Comparison of ENCODE assay signal across 22 cellular contexts in genomic region chr16:74751658-74752057, GRCh38. TPM values are rescaled to one million over a fixed set of nuclear protein-coding genes. Genes with fewer than 3 reads are reported as not detected.
DNase-seq lines count a peak whose midpoint lies in the region; ATAC-seq, FAIRE-seq and TF ChIP-seq lines count a peak whose summit lies in the region.
"Had no signal": no experiment of that assay in that cellular context is flagged by ENCODE, and none has a peak within 500 bp of the region (broad histone marks: within the 10 kb centered on the region; RNA-seq: fewer than 3 reads in every experiment).

No MANE protein-coding gene starts in this region.

- TF ChIP-seq POLR2A in H1 (IDR thresholded peaks at IDR 0.05; ENCODE audit: control extremely low read depth in 1 of 2, low read depth in 2 of 2, low read length in 2 of 2) (no peak), spleen (IDR thresholded peaks at IDR 0.05) (no peak)

- no peak overlapping the region for H2AK5ac ChIP-seq in H1 (ENCODE audit: low read depth, low read length)

- FAIRE-seq in H1 (lab: Jason Lieb, UNC): no peak
- FAIRE-seq: HepG2 had no signal

- peak overlapping the region in 2 of 8 donors; percentile 71 to 91 for H3K27ac Mint-ChIP-seq in CD8-positive, alpha-beta memory T cell
- H3K27ac Mint-ChIP-seq: CD14-positive monocyte, IgD-negative memory B cell had no signal

- 87% methylated on average over 5 of the region's 5 CpGs; no CpG with 5 or more reads in 1 of the 2 experiments for WGBS in H1 (ENCODE audit: extremely low coverage in 1 of 2, insufficient coverage in 1 of 2, insufficient read length in 1 of 2, insufficient replicate concordance in 2 of 2, low coverage in 1 of 2, low lambda C conversion rate in 2 of 2, missing lambda C conversion rate in 1 of 2), 2 experiments
- WGBS in spleen, 5 donors: 78 to 92% (median 90%) methylated on average over 4 to 5 of the region's 5 CpGs

- H2BK15ac ChIP-seq in H1 (ENCODE audit: low read length): no peak overlapping the region

- no peak overlapping the region for H3K9ac ChIP-seq in H1 (replicated peaks in 1 of 4; ENCODE audit: extremely low read depth in 1 of 4, low read depth in 3 of 4, low read length in 3 of 4)
- H3K9ac ChIP-seq: BLaER1 had no signal

- H3K79me1 ChIP-seq in H1 (ENCODE audit: low read depth, low read length): no peaks in the 10 kb centered on the region

- no peak overlapping the region for H3K56ac ChIP-seq in H1 (replicated peaks; ENCODE audit: insufficient read length, low read depth, low read length)

- no peaks in the 10 kb centered on the region for H3K36me3 ChIP-seq in HEK293 (ENCODE audit: control insufficient read depth in 2 of 2, insufficient read depth in 1 of 2, low read length in 2 of 2)
- no peaks in the 10 kb centered on the region for H3K36me3 ChIP-seq in H1 (ENCODE audit: control insufficient read depth in 2 of 4, insufficient read depth in 4 of 4, low read length in 3 of 4)
- H3K36me3 ChIP-seq in spleen: no peaks in the 10 kb centered on the region
- H3K36me3 ChIP-seq in CD8-positive, alpha-beta memory T cell (ENCODE audit: insufficient read depth, low read length): no peaks in the 10 kb centered on the region
- no peaks in the 10 kb centered on the region for H3K36me3 ChIP-seq in WERI-Rb-1
- H3K36me3 ChIP-seq: BLaER1, HAP-1 had no signal

- no peak overlapping the region for H3K4me3 Mint-ChIP-seq in CD8-positive, alpha-beta memory T cell
- H3K4me3 Mint-ChIP-seq: CD14-positive monocyte; CD4-positive, alpha-beta memory T cell; IgD-negative memory B cell had no signal

- no peak overlapping the region for H2AFZ ChIP-seq in H1 (ENCODE audit: low read length)

- ATAC-seq in HG03432 (IDR thresholded peaks at IDR 0.05; ENCODE audit: unreplicated experiment): no peak
- ATAC-seq: HepG2 had no signal

- TF ChIP-seq EP300 in H1 (IDR thresholded peaks at IDR 0.05; ENCODE audit: borderline replicate concordance in 1 of 2, low read depth in 2 of 2, low read length in 2 of 2): no peak

- intact Hi-C loops in spleen (cut with DNase I; ENCODE audit: low total_unique reads): no loop called here

- H3K4me2 ChIP-seq in H1 (ENCODE audit: insufficient read depth in 1 of 2, low read depth in 2 of 2, low read length in 2 of 2): no peak overlapping the region
- H3K4me2 ChIP-seq: BLaER1 had no signal

- H3K27me3 Mint-ChIP-seq in CD8-positive, alpha-beta memory T cell: peaks cover 7 to 30% of the 10 kb centered on the region in 2 donors

- H4K91ac ChIP-seq in H1 (replicated peaks; ENCODE audit: insufficient read length, low read length): no peak overlapping the region

- no peak overlapping the region for H3K14ac ChIP-seq in H1 (ENCODE audit: insufficient read length)

- no peak overlapping the region for H3K4ac ChIP-seq in H1 (replicated peaks; ENCODE audit: insufficient read length, low read depth, low read length)

- POLR2A ChIA-PET in HEK293 (lab: Yijun Ruan, JAX) (interaction anchor here (0.9 kb wide), 1 partner anchor 13 kb away, joined by 3 read pairs; no protein-coding TSS in a partner anchor), H1 (lab: Charles Lee; ENCODE audit: partially characterized antibody) (interaction anchor here (1.3 kb wide), 1 partner anchor 50 kb away, joined by 3 read pairs; no protein-coding TSS in a partner anchor)
- POLR2A ChIA-PET in CD8-positive, alpha-beta memory T cell (lab: Charles Lee): no interaction called here

- H3K79me2 ChIP-seq in H1 (ENCODE audit: control insufficient read depth in 1 of 2, insufficient read depth in 2 of 2, low read length in 2 of 2): no peaks in the 10 kb centered on the region

- no peak overlapping the region for H3K27ac ChIP-seq in HEK293 (ENCODE audit: extremely low read depth, low read depth, low read length)
- H3K27ac ChIP-seq in angular gyrus (ENCODE audit: low read depth, low read length): peak overlapping the region; percentile 9
- H3K27ac ChIP-seq in H1 (ENCODE audit: low read depth, low read length): no peak overlapping the region
- no peak overlapping the region for H3K27ac ChIP-seq in spleen
- no peak overlapping the region for H3K27ac ChIP-seq in CD8-positive, alpha-beta memory T cell (ENCODE audit: low read depth, low read length)
- H3K27ac ChIP-seq in WERI-Rb-1: no peak overlapping the region
- H3K27ac ChIP-seq: BLaER1, HL-60 had no signal

- H4K5ac ChIP-seq in H1 (ENCODE audit: insufficient read length, low read depth, low read length): no peak overlapping the region

- H2BK5ac ChIP-seq in H1 (ENCODE audit: low read depth, low read length): no peak overlapping the region

- DNase-seq in H1 (ENCODE audit: low read depth in 1 of 2, low spot score in 2 of 2): no peak
- DNase-seq in spleen: peak; percentile 22
- no peak for DNase-seq in CD8-positive, alpha-beta memory T cell
- DNase-seq in SW480 (ENCODE audit: low spot score): no peak
- DNase-seq in WERI-Rb-1: no peak
- DNase-seq: 8988T; Calu3; CD4-positive, alpha-beta memory T cell; DMS79 treated with DMSO at 0.1 percent for 48 hours; GF-D8; GOT3 had no signal

- H3K18ac ChIP-seq in H1 (ENCODE audit: extremely low read depth, low read length): no peak overlapping the region

- no peaks in the 10 kb centered on the region for H4K20me1 ChIP-seq in H1 (replicated peaks in 1 of 2; ENCODE audit: control insufficient read depth in 1 of 2, insufficient read depth in 2 of 2, low read length in 2 of 2)
- H4K20me1 ChIP-seq: BLaER1 had no signal

- no peak overlapping the region for H3K23ac ChIP-seq in H1 (ENCODE audit: insufficient read length)

- H3K23me2 ChIP-seq in H1 (ENCODE audit: low read depth, low read length): no peaks in the 10 kb centered on the region

- H3K27me3 ChIP-seq in H1 (replicated peaks in 1 of 4; ENCODE audit: control insufficient read depth in 3 of 4, extremely low read depth in 1 of 4, insufficient read depth in 3 of 4, low read length in 3 of 4): no peaks in the 10 kb centered on the region
- H3K27me3 ChIP-seq in spleen (replicated peaks in 1 of 7): peaks cover 0 to 10% (median 0%) of the 10 kb centered on the region in 7 donors
- no peaks in the 10 kb centered on the region for H3K27me3 ChIP-seq in CD8-positive, alpha-beta memory T cell (ENCODE audit: insufficient read depth, low read length, poor library complexity, severe bottlenecking)
- H3K27me3 ChIP-seq in WERI-Rb-1 (ENCODE audit: insufficient read depth, low read depth, severe bottlenecking): no peaks in the 10 kb centered on the region
- H3K27me3 ChIP-seq: BLaER1 had no signal

- TF ChIP-seq RAD21 in H1 (IDR thresholded peaks at IDR 0.05 in 1 of 2, conservative IDR thresholded peaks at IDR 0.05 in 1 of 2; ENCODE audit: low read depth in 2 of 2, low read length in 2 of 2): no peak

- no peak overlapping the region for H2BK20ac ChIP-seq in H1 (ENCODE audit: low read length)

- H3K4me3 ChIP-seq in HEK293 (ENCODE audit: low read depth, low read length): no peak overlapping the region
- H3K4me3 ChIP-seq in H1 (ENCODE audit: extremely low read depth in 1 of 4, insufficient read depth in 2 of 4, low read depth in 3 of 4, low read length in 4 of 4): no peak overlapping the region
- H3K4me3 ChIP-seq in spleen: no peak overlapping the region
- no peak overlapping the region for H3K4me3 ChIP-seq in CD8-positive, alpha-beta memory T cell (ENCODE audit: low read length)
- H3K4me3 ChIP-seq in WERI-Rb-1 (ENCODE audit: low read depth, low read length): no peak overlapping the region
- H3K4me3 ChIP-seq: BLaER1, HAP-1 had no signal

- TF ChIP-seq CTCF in HEK293 (tag by site-specific recombination; IDR thresholded peaks at IDR 0.05) (no peak), H1 (IDR thresholded peaks at IDR 0.05; ENCODE audit: control extremely low read depth in 1 of 3, insufficient read depth in 1 of 3, low read depth in 1 of 3, low read length in 3 of 3) (no peak), spleen (IDR thresholded peaks at IDR 0.05 in 8 of 11, conservative IDR thresholded peaks at IDR 0.05 in 3 of 11) (no peak), WERI-Rb-1 (IDR thresholded peaks at IDR 0.05; ENCODE audit: low read depth, low read length) (no peak)

- no peak overlapping the region for H2BK120ac ChIP-seq in H1 (replicated peaks; ENCODE audit: low read depth, low read length)

- H3K9me3 Mint-ChIP-seq in CD8-positive, alpha-beta memory T cell: no peaks in the 10 kb centered on the region
- H3K9me3 Mint-ChIP-seq: CD4-positive, alpha-beta memory T cell; IgD-negative memory B cell had no signal

- H3K4me1 Mint-ChIP-seq in CD8-positive, alpha-beta memory T cell: no peaks in the 10 kb centered on the region
- H3K4me1 Mint-ChIP-seq: CD14-positive monocyte; CD4-positive, alpha-beta memory T cell; IgD-negative memory B cell had no signal

- peak overlapping the region; percentile 31; the same call in 1 of the 2 replicates for H2BK12ac ChIP-seq in H1 (ENCODE audit: low read depth, low read length)

- H3K9me3 ChIP-seq in HEK293 (ENCODE audit: control insufficient read depth, insufficient read depth, low read depth, low read length): no peaks in the 10 kb centered on the region
- no peaks in the 10 kb centered on the region for H3K9me3 ChIP-seq in H1 (ENCODE audit: insufficient read depth in 2 of 2, low read depth in 1 of 2, low read length in 1 of 2)
- H3K9me3 ChIP-seq in spleen: no peaks in the 10 kb centered on the region
- no peaks in the 10 kb centered on the region for H3K9me3 ChIP-seq in CD8-positive, alpha-beta memory T cell (ENCODE audit: low read length)
- no peaks in the 10 kb centered on the region for H3K9me3 ChIP-seq in WERI-Rb-1 (ENCODE audit: severe bottlenecking)
- H3K9me3 ChIP-seq: BLaER1, HAP-1 had no signal

- H4K8ac ChIP-seq in H1 (ENCODE audit: extremely low read depth, insufficient read depth, low read length): no peak overlapping the region

- CTCF ChIA-PET in HEK293 (lab: Yijun Ruan, JAX): no interaction called here
- CTCF ChIA-PET in H1 (lab: Charles Lee; ENCODE audit: partially characterized antibody): interaction anchor here (0.9 to 32.9 kb wide), 6 partner anchors 11 to 111 kb away, joined by 3 to 576 read pairs (median 4); partner anchors contain the start of gene FA2H
- CTCF ChIA-PET in CD8-positive, alpha-beta memory T cell (lab: Charles Lee): no interaction called here

- H3K4me1 ChIP-seq in HEK293 (ENCODE audit: control insufficient read depth, insufficient read depth, low read length): no peaks in the 10 kb centered on the region
- peaks cover 2 to 14% (median 8%) of the 10 kb centered on the region in 4 experiments; a peak in 6 of 7 replicates for H3K4me1 ChIP-seq in H1 (replicated peaks in 1 of 4; ENCODE audit: control insufficient read depth in 3 of 4, insufficient read depth in 4 of 4, low read length in 3 of 4)
- H3K4me1 ChIP-seq in spleen: no peaks in the 10 kb centered on the region
- no peaks in the 10 kb centered on the region for H3K4me1 ChIP-seq in CD8-positive, alpha-beta memory T cell (ENCODE audit: insufficient read depth, low read length)
- H3K4me1 ChIP-seq: BLaER1, HAP-1 had no signal

- H3K36me3 Mint-ChIP-seq in CD8-positive, alpha-beta memory T cell: no peaks in the 10 kb centered on the region
- H3K36me3 Mint-ChIP-seq: CD14-positive monocyte; CD4-positive, alpha-beta memory T cell had no signal

RNA-seq across cellular contexts. Expression of gene FA2H, which starts 23.0 kb away (rescaled TPM):
- 1.6 and 2.1 TPM in 2 replicates for total RNA-seq in H1 (2021; fragmentation: NEBNext Ultra II Directional; extraction: Animal tissue kit (Norgen Biotek cat#: 25700))
- polyA plus RNA-seq in H1 (2011; rRNA removed) (2.5 and 3.0 TPM in 2 replicates), spleen (under 1 TPM; 0.23 to 0.61 (median 0.41) TPM)
- polyA plus RNA-seq in H1 (2011; cell fraction: cytosol; rRNA removed): 0.93 TPM
- 3.6 TPM for polyA plus RNA-seq in H1 (2011; cell fraction: nucleus; rRNA removed)
- polyA plus RNA-seq in H1 (2012, experiment 1 of 2): 1.4 to 3.3 TPM (median 2.5 TPM) in 4 replicates
- 2.0 TPM for polyA plus RNA-seq in H1 (2012, experiment 2 of 2)
- polyA plus RNA-seq in H1 (2013, experiment 1 of 2): 2.5 TPM
- polyA plus RNA-seq in H1 (2013, experiment 2 of 2): 3.8 TPM
- polyA minus RNA-seq in H1 (2011; rRNA and poly(A)+ RNA removed): 2.4 and 4.4 TPM in 2 replicates
- 1.4 TPM for polyA minus RNA-seq in H1 (2011; cell fraction: cytosol; rRNA and poly(A)+ RNA removed)
- polyA minus RNA-seq in H1 (2011; cell fraction: nucleus; rRNA and poly(A)+ RNA removed): 0.90 TPM
- total RNA-seq in spleen: 1 to 10 TPM in 1 of 7 donors, under 1 TPM in 6; 0.32 to 2.6 (median 0.64) TPM
- total RNA-seq in CD8-positive, alpha-beta memory T cell: not detected
- polyA plus RNA-seq in CD8-positive, alpha-beta memory T cell: not detected
- total RNA-seq: A673, HepG2 had no signal
- polyA plus RNA-seq: AG04450, CD14-positive monocyte had no signal

RNA-seq across cellular contexts. Expression of gene MLKL, which starts 51.0 kb away (rescaled TPM):
- 1.6 and 2.3 TPM in 2 replicates for total RNA-seq in H1 (2021; fragmentation: NEBNext Ultra II Directional; extraction: Animal tissue kit (Norgen Biotek cat#: 25700))
- polyA plus RNA-seq in H1 (2011; rRNA removed) (1.5 and 2.1 TPM in 2 replicates), spleen (10 to 100 TPM; 21.4 to 39.0 (median 32.1) TPM)
- polyA plus RNA-seq in H1 (2011; cell fraction: cytosol; rRNA removed): 2.5 TPM
- polyA plus RNA-seq in H1 (2011; cell fraction: nucleus; rRNA removed): 2.5 TPM
- 3.8 to 4.3 TPM (median 4.0 TPM) in 4 replicates for polyA plus RNA-seq in H1 (2012, experiment 1 of 2)
- polyA plus RNA-seq in H1 (2012, experiment 2 of 2): 0.72 TPM
- 1.6 TPM for polyA plus RNA-seq in H1 (2013, experiment 1 of 2)
- 1.2 TPM for polyA plus RNA-seq in H1 (2013, experiment 2 of 2)
- polyA minus RNA-seq in H1 (2011; rRNA and poly(A)+ RNA removed): 2.0 and 3.0 TPM in 2 replicates
- polyA minus RNA-seq in H1 (2011; cell fraction: cytosol; rRNA and poly(A)+ RNA removed): 1.8 TPM
- polyA minus RNA-seq in H1 (2011; cell fraction: nucleus; rRNA and poly(A)+ RNA removed): 3.1 TPM
- total RNA-seq in spleen: 10 to 100 TPM; 45.1 to 69.6 (median 52.7) TPM
- total RNA-seq in CD8-positive, alpha-beta memory T cell: 10 to 100 TPM; 13.9 to 17.5 TPM
- 16.1 TPM for polyA plus RNA-seq in CD8-positive, alpha-beta memory T cell
